In genomic region chr17:69500911-69501429, GRCh38 we compare ENCODE assay signal across 10 cellular contexts.
DNase-seq lines count a peak whose midpoint lies in the region; ATAC-seq and TF ChIP-seq lines count a peak whose summit lies in the region.
"Had no signal": no experiment of that assay in that cellular context is flagged by ENCODE, and none has a peak within 500 bp of the region (broad histone marks: within the 10 kb centered on the region; RNA-seq: fewer than 3 reads in every experiment).

No MANE protein-coding gene starts in this region.

- H3K27me3 ChIP-seq in mucosa of rectum (ENCODE audit: control insufficient read depth in 2 of 2, insufficient read depth in 2 of 2, low read length in 2 of 2) = no peaks in the 10 kb centered on the region

- ATAC-seq in GM18907 (IDR thresholded peaks at IDR 0.05; ENCODE audit: unreplicated experiment) = no peak

- peak overlapping the region in 1 of 2 donors; percentile 14 for H3K9ac ChIP-seq in mucosa of rectum (ENCODE audit: low read depth in 1 of 2, low read length in 2 of 2)

- H3K27ac ChIP-seq in 22Rv1 (peak overlapping the region; percentile 81), mucosa of rectum (ENCODE audit: low read depth in 2 of 2, low read length in 2 of 2) (peak overlapping the region; percentile 33 to 49)

- H3K36me3 ChIP-seq in mucosa of rectum (ENCODE audit: control insufficient read depth in 2 of 2, insufficient read depth in 2 of 2, low read length in 2 of 2) = peaks cover 5 to 6% of the 10 kb centered on the region in 2 donors

- H3K9me3 ChIP-seq in mucosa of rectum (ENCODE audit: control insufficient read depth in 2 of 2, low read length in 2 of 2) = no peaks in the 10 kb centered on the region

- TF ChIP-seq CTCF in 22Rv1 (IDR thresholded peaks at IDR 0.05) (no peak), LNCaP clone FGC (IDR thresholded peaks at IDR 0.05; ENCODE audit: control insufficient read depth, extremely low read depth, insufficient read depth) (0 out of 2 replicates have a peak, but pooled peaks have one; percentile 5)

- peaks cover 15 to 36% of the 10 kb centered on the region in 2 donors for H3K4me1 ChIP-seq in mucosa of rectum (ENCODE audit: control insufficient read depth in 2 of 2, insufficient read depth in 2 of 2, low read length in 2 of 2)

- DNase-seq in LNCaP clone FGC (ENCODE audit: low read depth) (peak; percentile 81), cerebellum (ENCODE audit: low spot score) (peak; percentile 41), NCI-H187 treated with DMSO at 0.1 percent for 48 hours (lab: John Stamatoyannopoulos, UW) (no peak), NAMALWA (ENCODE audit: low spot score) (no peak)
- DNase-seq in activated CD4-positive, CD25-positive, alpha-beta regulatory T cell treated with anti-CD3 and anti-CD28 coated beads, Interleukin-2, amount 50 U/mL, for 72 hours = no peak
- DNase-seq: naive B cell, SIG-M5 had no signal

- H3K4me3 ChIP-seq in LNCaP clone FGC (ENCODE audit: low read depth, low read length) (no peak overlapping the region), mucosa of rectum (ENCODE audit: low read length in 2 of 2) (peak overlapping the region in 1 of 2 donors; percentile 55)

Comparison
In these comparisons a context has a peak if more than half of its experiments do, and no peak if none do; other contexts are left out.
1. DNase-seq: peak in LNCaP clone FGC (single experiment) and cerebellum (single experiment); none in NCI-H187 treated with DMSO at 0.1 percent for 48 hours (single experiment), activated CD4-positive, CD25-positive, alpha-beta regulatory T cell treated with anti-CD3 and anti-CD28 coated beads, Interleukin-2, amount 50 U/mL, for 72 hours (single experiment) and NAMALWA (single experiment).